In the genomic region with DNA sequence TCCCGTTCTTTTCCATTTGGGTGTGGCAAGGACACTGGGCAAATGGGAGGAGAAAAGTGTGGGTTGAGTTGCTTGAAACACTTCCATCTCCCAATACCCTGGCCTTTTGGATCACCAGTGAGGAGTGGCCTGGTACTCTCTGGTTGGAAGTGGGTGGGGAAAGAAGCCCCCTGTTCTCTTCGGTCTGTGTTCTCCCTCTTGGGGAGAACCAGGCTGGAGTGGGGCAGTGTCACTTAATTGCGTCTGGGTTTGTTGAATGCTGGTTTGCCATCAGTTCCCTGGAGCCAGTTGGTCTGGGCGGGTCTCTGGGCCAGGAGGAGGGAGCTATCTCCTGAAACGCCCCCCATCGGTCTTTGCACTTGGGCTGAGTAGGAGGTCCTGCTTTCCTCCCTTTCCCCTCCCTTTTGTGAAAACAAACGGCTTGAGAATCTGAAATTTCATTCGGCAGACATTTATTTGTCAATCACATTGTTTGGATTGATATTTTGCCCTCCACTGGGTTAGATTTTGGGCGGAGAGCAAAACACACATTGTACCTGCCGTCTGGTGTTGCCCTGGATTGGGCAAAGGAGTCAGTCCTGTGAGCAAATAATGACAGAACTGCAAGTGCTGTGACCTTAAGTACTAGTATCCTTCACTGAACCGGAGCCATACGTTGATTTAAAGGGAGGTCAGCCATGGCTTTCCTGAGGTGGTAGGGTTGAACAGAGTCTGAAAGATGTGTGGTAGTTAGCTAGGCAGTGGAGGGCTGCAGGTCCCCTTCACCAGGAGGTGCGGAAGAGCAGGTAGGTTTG, we compare ENCODE assay signal across 8 cellular contexts. TPM values are rescaled to one million over a fixed set of nuclear protein-coding genes. Genes with fewer than 3 reads are reported as not detected.
DNase-seq lines count a peak whose midpoint lies in the region; ATAC-seq and FAIRE-seq lines count a peak whose summit lies in the region.

No MANE protein-coding gene starts in this region.

- no peak for FAIRE-seq in urothelium cell line (lab: Jason Lieb, UNC)

- H3K4me3 Mint-ChIP-seq in stimulated activated naive CD8-positive, alpha-beta T cell treated with anti-CD3 and anti-CD28 coated beads, Interleukin-15, Interleukin-2, amounts not matched to agents 100 ng/mL and 50 ng/mL, for 24 hours: peak overlapping the region; percentile 92
- peak overlapping the region; percentile 81 for H3K4me3 Mint-ChIP-seq in activated naive CD8-positive, alpha-beta T cell treated with anti-CD3 and anti-CD28 coated beads, Interleukin-2, amount 10 ng/mL, durations not matched to agents 7 days and 5 days

- DNase-seq in stimulated activated naive CD8-positive, alpha-beta T cell treated with anti-CD3 and anti-CD28 coated beads, Interleukin-15, Interleukin-2, amounts not matched to agents 100 U/mL and 50 U/mL, for 24 hours: no peak
- DNase-seq in activated naive CD8-positive, alpha-beta T cell treated with anti-CD3 and anti-CD28 coated beads, Interleukin-2, amount 10 ng/mL, durations not matched to agents 7 days and 5 days: no peak
- DNase-seq in left lobe of liver (ENCODE audit: low spot score) (peak; percentile 89), urothelium cell line (ENCODE audit: low spot score) (peak; percentile 58), NCI-H1092 (lab: John Stamatoyannopoulos, UW) (no peak), CD1c-positive myeloid dendritic cell (ENCODE audit: extremely low spot score) (no peak)

- no peaks in the 10 kb centered on the region for H3K27me3 Mint-ChIP-seq in stimulated activated naive CD8-positive, alpha-beta T cell treated with anti-CD3 and anti-CD28 coated beads, Interleukin-15, Interleukin-2, amounts not matched to agents 100 ng/mL and 50 ng/mL, for 24 hours
- peaks cover 2% of the 10 kb centered on the region for H3K27me3 Mint-ChIP-seq in activated naive CD8-positive, alpha-beta T cell treated with anti-CD3 and anti-CD28 coated beads, Interleukin-2, amount 10 ng/mL, durations not matched to agents 7 days and 5 days

- H3K9me3 Mint-ChIP-seq in stimulated activated naive CD8-positive, alpha-beta T cell treated with anti-CD3 and anti-CD28 coated beads, Interleukin-15, Interleukin-2, amounts not matched to agents 100 ng/mL and 50 ng/mL, for 24 hours: no peaks in the 10 kb centered on the region
- no peaks in the 10 kb centered on the region for H3K9me3 Mint-ChIP-seq in activated naive CD8-positive, alpha-beta T cell treated with anti-CD3 and anti-CD28 coated beads, Interleukin-2, amount 10 ng/mL, durations not matched to agents 7 days and 5 days

- POLR2A ChIA-PET in activated naive CD8-positive, alpha-beta T cell treated with anti-CD3 and anti-CD28 coated beads, Interleukin-2, amount 10 ng/mL, durations not matched to agents 7 days and 5 days (lab: Charles Lee): interaction anchor here (0.6 to 0.9 kb wide), 2 partner anchors 17 to 133 kb away, joined by 3 to 8 read pairs; a partner anchor contains a TSS

- peaks cover 7% of the 10 kb centered on the region for H3K36me3 Mint-ChIP-seq in stimulated activated naive CD8-positive, alpha-beta T cell treated with anti-CD3 and anti-CD28 coated beads, Interleukin-15, Interleukin-2, amounts not matched to agents 100 ng/mL and 50 ng/mL, for 24 hours (ENCODE audit: low read depth)
- peaks cover 5% of the 10 kb centered on the region for H3K36me3 Mint-ChIP-seq in activated naive CD8-positive, alpha-beta T cell treated with anti-CD3 and anti-CD28 coated beads, Interleukin-2, amount 10 ng/mL, durations not matched to agents 7 days and 5 days

- no peak for ATAC-seq in stimulated activated naive CD8-positive, alpha-beta T cell treated with anti-CD3 and anti-CD28 coated beads, Interleukin-15, Interleukin-2, amounts not matched to agents 100 U/mL and 50 U/mL, for 24 hours
- ATAC-seq in activated naive CD8-positive, alpha-beta T cell treated with anti-CD3 and anti-CD28 coated beads, Interleukin-2, amount 10 ng/mL, durations not matched to agents 7 days and 5 days (ENCODE audit: low read depth): no peak
- ATAC-seq in left lobe of liver: peak; percentile 61
- ATAC-seq in GM19395 (IDR thresholded peaks at IDR 0.05; ENCODE audit: unreplicated experiment): no peak

- H3K27ac Mint-ChIP-seq in stimulated activated naive CD8-positive, alpha-beta T cell treated with anti-CD3 and anti-CD28 coated beads, Interleukin-15, Interleukin-2, amounts not matched to agents 100 ng/mL and 50 ng/mL, for 24 hours: peak overlapping the region; percentile 76
- no peak overlapping the region for H3K27ac Mint-ChIP-seq in activated naive CD8-positive, alpha-beta T cell treated with anti-CD3 and anti-CD28 coated beads, Interleukin-2, amount 10 ng/mL, durations not matched to agents 7 days and 5 days

- peaks cover 47% of the 10 kb centered on the region for H3K4me1 Mint-ChIP-seq in stimulated activated naive CD8-positive, alpha-beta T cell treated with anti-CD3 and anti-CD28 coated beads, Interleukin-15, Interleukin-2, amounts not matched to agents 100 ng/mL and 50 ng/mL, for 24 hours (ENCODE audit: low read depth)
- peaks cover 43% of the 10 kb centered on the region for H3K4me1 Mint-ChIP-seq in activated naive CD8-positive, alpha-beta T cell treated with anti-CD3 and anti-CD28 coated beads, Interleukin-2, amount 10 ng/mL, durations not matched to agents 7 days and 5 days

RNA-seq across cellular contexts. Expression of a gene that starts 1.6 kb away (rescaled TPM):
- 1 to 10 TPM; 7.1 to 7.2 TPM for total RNA-seq in activated naive CD8-positive, alpha-beta T cell treated with anti-CD3 and anti-CD28 coated beads, Interleukin-2, amount 10 ng/mL, durations not matched to agents 7 days and 5 days
- 55.0 TPM for total RNA-seq in left lobe of liver

RNA-seq across cellular contexts. Expression of a gene that starts 40.9 kb away (rescaled TPM):
- total RNA-seq in activated naive CD8-positive, alpha-beta T cell treated with anti-CD3 and anti-CD28 coated beads, Interleukin-2, amount 10 ng/mL, durations not matched to agents 7 days and 5 days: under 1 TPM; 0.17 to 0.28 TPM
- 1.0 TPM for total RNA-seq in left lobe of liver

Comparison
In these comparisons a context has a peak if more than half of its experiments do, and no peak if none do; other contexts are left out.
1. DNase-seq: peak in left lobe of liver (single experiment) and urothelium cell line (single experiment); none in stimulated activated naive CD8-positive, alpha-beta T cell treated with anti-CD3 and anti-CD28 coated beads, Interleukin-15, Interleukin-2, amounts not matched to agents 100 U/mL and 50 U/mL, for 24 hours (single experiment), activated naive CD8-positive, alpha-beta T cell treated with anti-CD3 and anti-CD28 coated beads, Interleukin-2, amount 10 ng/mL, durations not matched to agents 7 days and 5 days (single experiment), NCI-H1092 (single experiment) and CD1c-positive myeloid dendritic cell (single experiment).